8 cellular contexts compared by ENCODE assay signal in genomic region chr6:128520436-128521301, GRCh38. TPM values are rescaled to one million over a fixed set of nuclear protein-coding genes. Genes with fewer than 3 reads are reported as not detected.
A peak's percentile ranks its signal among the peaks of the same experiment; 100 is the strongest.
DNase-seq lines count a peak whose midpoint lies in the region; TF ChIP-seq lines count a peak whose summit lies in the region.

PTPRK (minus strand) TSS chr6:128520599; CDS start chr6:128520358, 241 bp downstream.

- H3K4me1 ChIP-seq in GM23248 (ENCODE audit: insufficient read depth) (peaks cover 26% of the 10 kb centered on the region), rectal smooth muscle tissue (ENCODE audit: control insufficient read depth, insufficient read depth, low read length) (peaks cover 19% of the 10 kb centered on the region), uterus (peaks cover 0 to 3% of the 10 kb centered on the region in 2 donors)

- TF ChIP-seq CTCF in astrocyte of the cerebellum (IDR thresholded peaks at IDR 0.05; ENCODE audit: low read depth, low read length, missing control alignments) (peak; percentile 3), uterus (IDR thresholded peaks at IDR 0.05) (peak; percentile 4 to 86 (median 72))

- peak; percentile 96 for DNase-seq in GM03348 (ENCODE audit: low spot score)
- DNase-seq in GM23248, result peak; percentile 98
- DNase-seq in LHCN-M2 (ENCODE audit: low read depth), result peak; percentile 92
- peak; percentile 60 to 93 (median 75) for DNase-seq in T-helper 2 cell
- DNase-seq in astrocyte of the cerebellum (ENCODE audit: low read depth), result peak; percentile 83
- peak; percentile 86 for DNase-seq in hepatic stellate cell (ENCODE audit: low spot score)
- DNase-seq in uterus, result peak; percentile 93

- peaks cover 44% of the 10 kb centered on the region for H3K79me2 ChIP-seq in GM23248 (ENCODE audit: insufficient read depth)

- H3K9me3 ChIP-seq in GM23248 (ENCODE audit: low read depth) (no peaks in the 10 kb centered on the region), uterus (no peaks in the 10 kb centered on the region)

- peak; percentile 96 to 97 for TF ChIP-seq POLR2A in uterus (IDR thresholded peaks at IDR 0.05)

- peaks cover 13% of the 10 kb centered on the region for H3F3A ChIP-seq in GM23248 (ENCODE audit: insufficient read depth)

- WGBS in GM23248 (ENCODE audit: low coverage in 1 of 2, low lambda C conversion rate in 2 of 2, missing lambda C conversion rate in 2 of 2), 2 experiments, result 0 to 1% methylated on average over 29 to 81 of the region's 85 CpGs

- H3K27me3 ChIP-seq in GM23248 (replicated peaks; ENCODE audit: insufficient read depth) (no peaks in the 10 kb centered on the region), rectal smooth muscle tissue (ENCODE audit: control insufficient read depth, insufficient read depth, low read length) (no peaks in the 10 kb centered on the region), uterus (no peaks in the 10 kb centered on the region)

- intact Hi-C loops in uterus (cut with DNase I; ENCODE audit: low total_unique reads), result no loop called here

- H4K20me1 ChIP-seq in GM23248 (ENCODE audit: insufficient read depth), result no peaks in the 10 kb centered on the region

- no peaks in the 10 kb centered on the region for H3K9me2 ChIP-seq in GM23248 (ENCODE audit: insufficient read depth)

- peak within 1 kb of the TSS; percentile 89 for H3K9ac ChIP-seq in GM23248
- H3K9ac ChIP-seq in rectal smooth muscle tissue (ENCODE audit: low read length), result peak within 1 kb of the TSS; percentile 95

- peak within 1 kb of the TSS; percentile 95 for H3K4me3 ChIP-seq in GM23248
- peak within 1 kb of the TSS; percentile 99 for H3K4me3 ChIP-seq in astrocyte of the cerebellum (ENCODE audit: low read depth, low read length)
- H3K4me3 ChIP-seq in rectal smooth muscle tissue (ENCODE audit: low read length), result peak within 1 kb of the TSS; percentile 97
- peak within 1 kb of the TSS; percentile 68 to 84 for H3K4me3 ChIP-seq in uterus

- peak within 1 kb of the TSS; percentile 96 for H2AFZ ChIP-seq in GM23248

- H3K36me3 ChIP-seq in GM23248 (ENCODE audit: low read depth) (no peaks in the 10 kb centered on the region), rectal smooth muscle tissue (ENCODE audit: control insufficient read depth, insufficient read depth, low read length) (no peaks in the 10 kb centered on the region), uterus (no peaks in the 10 kb centered on the region)

- in situ Hi-C loops in GM23248 (cut with MboI), result loop anchor here (10.0 to 25.0 kb wide), 3 partner anchors 194 to 783 kb away; no protein-coding TSS in a partner anchor
- in situ Hi-C loops in astrocyte of the cerebellum (cut with HindIII; ENCODE audit: low sequenced_read_pairs), result loop anchor here (5.0 kb wide), 1 partner anchor 37 kb away; no protein-coding TSS in a partner anchor

- H3K27ac ChIP-seq in GM23248, result peak within 1 kb of the TSS; percentile 88
- H3K27ac ChIP-seq in rectal smooth muscle tissue (ENCODE audit: low read depth, low read length), result peak within 1 kb of the TSS; percentile 89
- H3K27ac ChIP-seq in uterus, result peak within 1 kb of the TSS; percentile 91 to 95

- H3K4me2 ChIP-seq in GM23248 (ENCODE audit: unreplicated experiment), result peak within 1 kb of the TSS; percentile 96

RNA-seq across cellular contexts. Expression of gene PTPRK, which starts in this region (rescaled TPM):
- total RNA-seq in GM23248 (2014; rRNA removed; shearing (Covaris generic)), result 23.1 and 34.5 TPM in 2 replicates
- 22.3 and 24.6 TPM in 2 replicates for polyA plus RNA-seq in GM23248 (2016; fragmentation: Nextera tagmentation; extraction: Ambion mirVana)
- 41.7 and 50.9 TPM in 2 replicates for total RNA-seq in LHCN-M2 (2014; rRNA removed)
- polyA plus RNA-seq in LHCN-M2 (2012), result 23.2 TPM
- total RNA-seq in uterus, result 10 to 100 TPM; 20.0 to 64.2 (median 36.6) TPM

Comparison
In these comparisons a context has a peak if more than half of its experiments do, and no peak if none do; other contexts are left out.
1. Peak in every context shown above with its lines: DNase-seq, H3K4me3 ChIP-seq and H3K27ac ChIP-seq.